In the genomic region with DNA sequence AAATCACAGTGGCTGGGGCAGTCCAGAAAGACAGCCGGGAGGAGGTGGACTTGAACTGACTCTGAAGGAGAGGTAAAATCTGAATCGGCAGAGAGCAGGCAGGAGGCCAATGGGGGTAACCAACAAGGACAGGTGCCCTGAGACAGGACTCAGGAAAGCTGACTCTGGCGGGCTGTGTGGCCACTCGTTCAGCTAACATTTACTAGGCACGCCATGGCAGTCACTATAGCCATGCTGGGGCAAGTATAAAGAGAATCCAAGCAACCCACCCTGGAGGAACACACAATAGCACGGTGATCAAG, we compare ENCODE assay signal across 14 cellular contexts. TPM values are rescaled to one million over a fixed set of nuclear protein-coding genes. Genes with fewer than 3 reads are reported as not detected.
DNase-seq lines count a peak whose midpoint lies in the region; ATAC-seq and TF ChIP-seq lines count a peak whose summit lies in the region.
"Had no signal": no experiment of that assay in that cellular context is flagged by ENCODE, and none has a peak within 500 bp of the region (broad histone marks: within the 10 kb centered on the region; RNA-seq: fewer than 3 reads in every experiment).

No MANE protein-coding gene starts in this region.

- no peak overlapping the region for H4K91ac ChIP-seq in H9 (ENCODE audit: insufficient read length, low read depth, low read length)

- H2BK5ac ChIP-seq in H9 (ENCODE audit: insufficient read length, low read length), result no peak overlapping the region

- H3K4me3 ChIP-seq in osteoblast (ENCODE audit: insufficient read depth, low read length), result no peak overlapping the region
- H3K4me3 ChIP-seq in OCI-LY7 (ENCODE audit: low read depth, low read length, poor library complexity, severe bottlenecking), result no peak overlapping the region
- H3K4me3 ChIP-seq: right atrium auricular region, upper lobe of right lung had no signal

- H3K23me2 ChIP-seq in H9 (ENCODE audit: insufficient read length, low read depth, low read length, poor library complexity, severe bottlenecking), result no peaks in the 10 kb centered on the region

- no peak overlapping the region for H3K18ac ChIP-seq in H9 (ENCODE audit: insufficient read length, low read depth, low read length)

- no peak overlapping the region for H3K14ac ChIP-seq in H9 (ENCODE audit: insufficient read depth, low read length)

- no peak overlapping the region for H2BK12ac ChIP-seq in H9 (ENCODE audit: insufficient read length, low read depth, low read length)

- peak; percentile 7 for DNase-seq in activated CD4-positive, alpha-beta T cell treated with anti-CD3 and anti-CD28 coated beads for 36 hours
- no peak for DNase-seq in activated CD4-positive, alpha-beta T cell treated with anti-CD3 and anti-CD28 coated beads for 48 hours
- DNase-seq in H9, result no peak
- no peak for DNase-seq in osteoblast (ENCODE audit: insufficient read length, low spot score, missing footprints)
- no peak for DNase-seq in OCI-LY7 (ENCODE audit: low spot score)
- no peak for DNase-seq in NCI-H2107 (lab: John Stamatoyannopoulos, UW)
- DNase-seq in head of caudate nucleus, result no peak
- DNase-seq: activated CD4-positive, alpha-beta T cell treated with anti-CD3 and anti-CD28 coated beads for 1 hour; glutamatergic neuron; NCI-H1436 treated with DMSO at 0.1 percent for 48 hours; upper lobe of right lung had no signal

- no peak overlapping the region for H4K5ac ChIP-seq in H9 (ENCODE audit: insufficient read length, low read depth, low read length)

- H3T11ph ChIP-seq in H9 (ENCODE audit: low read length), result no peak overlapping the region

- no CpG with 5 or more reads among the region's 6 CpGs for WGBS in H9 (ENCODE audit: extremely low coverage, insufficient read length, low lambda C conversion rate)

- H3K9ac ChIP-seq in H9 (ENCODE audit: extremely low read depth, insufficient read length, low read length), result no peak overlapping the region

- CTCF ChIA-PET in activated CD4-positive, alpha-beta T cell treated with anti-CD3 and anti-CD28 coated beads for 36 hours (lab: Charles Lee), result interaction anchor here (0.7 to 1.5 kb wide), 3 partner anchors 10 to 138 kb away, joined by 3 to 7 read pairs (median 3); no protein-coding TSS in a partner anchor
- CTCF ChIA-PET in OCI-LY7 (lab: Charles Lee; ENCODE audit: unreplicated experiment), result no interaction called here

- no peak overlapping the region for H3K4me3 Mint-ChIP-seq in activated CD4-positive, alpha-beta T cell treated with anti-CD3 and anti-CD28 coated beads for 36 hours
- H3K4me3 Mint-ChIP-seq in H9, result no peak overlapping the region
- H3K4me3 Mint-ChIP-seq: central memory CD8-positive, alpha-beta T cell had no signal

- intact Hi-C loops in activated CD4-positive, alpha-beta T cell treated with anti-CD3 and anti-CD28 coated beads for 36 hours (cut with DNase I, micrococcal nuclease), result loop anchor here (1.0 kb wide), 2 partner anchors 10 to 18 kb away; no protein-coding TSS in a partner anchor
- intact Hi-C loops in OCI-LY7 (cut with micrococcal nuclease; ENCODE audit: unreplicated experiment), result no loop called here
- intact Hi-C loops in head of caudate nucleus (cut with DNase I), result loop anchor here (10.0 kb wide), 1 partner anchor 122 kb away; no protein-coding TSS in a partner anchor

- no peaks in the 10 kb centered on the region; the same call in 1 of the 2 replicates for H3K4me1 ChIP-seq in H9 (ENCODE audit: insufficient read depth, low read length)
- H3K4me1 ChIP-seq in osteoblast (ENCODE audit: insufficient read depth, low read length), result peaks cover 26% of the 10 kb centered on the region
- H3K4me1 ChIP-seq in OCI-LY7 (ENCODE audit: insufficient read depth, low read length, poor library complexity, severe bottlenecking), result no peaks in the 10 kb centered on the region
- H3K4me1 ChIP-seq: right atrium auricular region, upper lobe of right lung had no signal

- H3K79me2 ChIP-seq in H9 (ENCODE audit: insufficient read depth, low read length) (no peaks in the 10 kb centered on the region; the same call in 1 of the 2 replicates), osteoblast (ENCODE audit: insufficient read depth, low read length) (peaks cover 4% of the 10 kb centered on the region), OCI-LY7 (ENCODE audit: insufficient read depth, low read depth, low read length) (no peaks in the 10 kb centered on the region)

- H3K36me3 ChIP-seq in osteoblast (ENCODE audit: insufficient read depth, low read length) (peaks cover 3% of the 10 kb centered on the region), OCI-LY7 (ENCODE audit: insufficient read depth, low read length) (no peaks in the 10 kb centered on the region)
- H3K36me3 ChIP-seq: right atrium auricular region, upper lobe of right lung had no signal

- POLR2A ChIA-PET in activated CD4-positive, alpha-beta T cell treated with anti-CD3 and anti-CD28 coated beads for 36 hours (lab: Charles Lee), result no interaction called here
- POLR2A ChIA-PET in OCI-LY7 (lab: Charles Lee), result no interaction called here

- no peak overlapping the region for H3K23ac ChIP-seq in H9 (ENCODE audit: insufficient read length, low read depth, low read length)

- no peaks in the 10 kb centered on the region for H4K20me1 ChIP-seq in H9 (ENCODE audit: control insufficient read depth, insufficient read depth, insufficient read length)
- H4K20me1 ChIP-seq in osteoblast (ENCODE audit: insufficient read depth, low read length), result no peaks in the 10 kb centered on the region
- H4K20me1 ChIP-seq in OCI-LY7 (ENCODE audit: insufficient read depth, low read length), result no peaks in the 10 kb centered on the region

- peaks cover 49% of the 10 kb centered on the region for H3K36me3 Mint-ChIP-seq in activated CD4-positive, alpha-beta T cell treated with anti-CD3 and anti-CD28 coated beads for 36 hours (ENCODE audit: low read depth)
- peaks cover 0 to 6% (median 3%) of the 10 kb centered on the region in 3 experiments; a peak in 4 of 7 replicates for H3K36me3 Mint-ChIP-seq in H9 (ENCODE audit: insufficient read depth in 1 of 3, low read depth in 3 of 3)

- H3K4ac ChIP-seq in H9 (ENCODE audit: low read depth, low read length), result no peak overlapping the region

- no peak overlapping the region for H3K56ac ChIP-seq in H9 (ENCODE audit: insufficient read length, low read depth, low read length)

- H2BK120ac ChIP-seq in H9 (ENCODE audit: low read depth, low read length, poor library complexity, severe bottlenecking), result no peak overlapping the region

- BruUV-seq in OCI-LY7 (replicated peaks; lab: Mats Ljungman, UMichigan), result no TSS peak

- H2BK15ac ChIP-seq in H9 (ENCODE audit: low read depth, low read length), result no peak overlapping the region

- H3K9me3 ChIP-seq in H9 (ENCODE audit: control insufficient read depth, low read depth, low read length) (no peaks in the 10 kb centered on the region), osteoblast (ENCODE audit: low read depth, low read length) (no peaks in the 10 kb centered on the region), OCI-LY7 (ENCODE audit: low read length) (no peaks in the 10 kb centered on the region)
- H3K9me3 ChIP-seq: right atrium auricular region, upper lobe of right lung had no signal

- H3K79me1 ChIP-seq in H9 (ENCODE audit: insufficient read depth, low read depth, low read length, poor library complexity, severe bottlenecking), result no peaks in the 10 kb centered on the region

- H3K9me3 Mint-ChIP-seq in activated CD4-positive, alpha-beta T cell treated with anti-CD3 and anti-CD28 coated beads for 36 hours (ENCODE audit: low read depth), result no peaks in the 10 kb centered on the region
- H3K9me3 Mint-ChIP-seq in H9, result no peaks in the 10 kb centered on the region
- H3K9me3 Mint-ChIP-seq: central memory CD8-positive, alpha-beta T cell had no signal

- H2AK5ac ChIP-seq in H9 (ENCODE audit: insufficient read length, low read length), result no peak overlapping the region

- no peaks in the 10 kb centered on the region for H3K27me3 Mint-ChIP-seq in activated CD4-positive, alpha-beta T cell treated with anti-CD3 and anti-CD28 coated beads for 36 hours
- no peaks in the 10 kb centered on the region; the same call in 1 of the 2 replicates for H3K27me3 Mint-ChIP-seq in H9 (ENCODE audit: low read depth)

- no peaks in the 10 kb centered on the region for H3K9me2 ChIP-seq in OCI-LY7 (ENCODE audit: insufficient read depth, low read length)

- H2AFZ ChIP-seq in H9 (ENCODE audit: low read length) (no peak overlapping the region), osteoblast (ENCODE audit: low read length) (peak overlapping the region; percentile 6), OCI-LY7 (ENCODE audit: low read length) (no peak overlapping the region)

- peaks cover 77% of the 10 kb centered on the region for H3K4me1 Mint-ChIP-seq in activated CD4-positive, alpha-beta T cell treated with anti-CD3 and anti-CD28 coated beads for 36 hours
- H3K4me1 Mint-ChIP-seq in H9, result peaks cover 20 to 32% of the 10 kb centered on the region in 2 experiments
- H3K4me1 Mint-ChIP-seq: central memory CD8-positive, alpha-beta T cell had no signal

- H4K8ac ChIP-seq in H9 (replicated peaks; ENCODE audit: insufficient read length, low read depth, low read length), result no peak overlapping the region

- H3K27me3 ChIP-seq in H9 (ENCODE audit: insufficient read depth, low read length) (no peaks in the 10 kb centered on the region), osteoblast (ENCODE audit: insufficient read depth, low read length) (no peaks in the 10 kb centered on the region)
- H3K27me3 ChIP-seq: right atrium auricular region had no signal

- no peak overlapping the region for H3K27ac ChIP-seq in H9 (ENCODE audit: insufficient read length, low read depth, low read length)
- H3K27ac ChIP-seq in angular gyrus (ENCODE audit: low read depth, low read length), result peak overlapping the region; percentile 58
- H3K27ac ChIP-seq in osteoblast (ENCODE audit: low read depth, low read length), result peak overlapping the region; percentile 51
- H3K27ac ChIP-seq in OCI-LY7 (ENCODE audit: low read depth, low read length, poor library complexity, severe bottlenecking), result no peak overlapping the region
- H3K27ac ChIP-seq: right atrium auricular region, upper lobe of right lung had no signal

- TF ChIP-seq CTCF in H9 (conservative IDR thresholded peaks at IDR 0.05) (no peak), osteoblast (IDR thresholded peaks at IDR 0.05; ENCODE audit: extremely low read depth, low read depth, low read length) (no peak), OCI-LY7 (conservative IDR thresholded peaks at IDR 0.05; ENCODE audit: low read length) (no peak)

- ATAC-seq in activated CD4-positive, alpha-beta T cell treated with anti-CD3 and anti-CD28 coated beads for 36 hours, result no peak
- ATAC-seq: upper lobe of right lung had no signal

- H3K27ac Mint-ChIP-seq in activated CD4-positive, alpha-beta T cell treated with anti-CD3 and anti-CD28 coated beads for 36 hours, result peak overlapping the region; percentile 71
- peak overlapping the region in 2 of 3 experiments; percentile 34 to 41; a peak in 4 of 7 replicates for H3K27ac Mint-ChIP-seq in H9

- H3K4me2 ChIP-seq in H9 (ENCODE audit: insufficient read depth, insufficient read length, low read length) (no peak overlapping the region), osteoblast (ENCODE audit: insufficient read depth, low read length) (peak overlapping the region; percentile 35), OCI-LY7 (ENCODE audit: low read length) (no peak overlapping the region)

- no peak overlapping the region for H2BK20ac ChIP-seq in H9 (ENCODE audit: low read depth, low read length, poor library complexity, severe bottlenecking)

RNA-seq across cellular contexts. Expression of gene TIAM1, which starts 7.4 kb away (rescaled TPM):
- 10 to 100 TPM; 60.7 to 72.6 TPM for total RNA-seq in activated CD4-positive, alpha-beta T cell treated with anti-CD3 and anti-CD28 coated beads for 36 hours
- total RNA-seq in H9 (2021) (22.4 and 23.1 TPM in 2 replicates), osteoblast (13.6 and 16.3 TPM in 2 replicates), OCI-LY7 (2022) (25.1 and 27.0 TPM in 2 replicates)
- 12.4 and 15.0 TPM in 2 replicates for total RNA-seq in OCI-LY7 (2014; rRNA removed; shearing (Covaris generic))

Comparison
In these comparisons a context has a peak if more than half of its experiments do, and no peak if none do; other contexts are left out.
1. H3K27ac ChIP-seq: peak in angular gyrus (single experiment) and osteoblast (single experiment); none in H9 (single experiment) and OCI-LY7 (single experiment).